Comparison of ENCODE assay signal across 8 cellular contexts in the genomic region with DNA sequence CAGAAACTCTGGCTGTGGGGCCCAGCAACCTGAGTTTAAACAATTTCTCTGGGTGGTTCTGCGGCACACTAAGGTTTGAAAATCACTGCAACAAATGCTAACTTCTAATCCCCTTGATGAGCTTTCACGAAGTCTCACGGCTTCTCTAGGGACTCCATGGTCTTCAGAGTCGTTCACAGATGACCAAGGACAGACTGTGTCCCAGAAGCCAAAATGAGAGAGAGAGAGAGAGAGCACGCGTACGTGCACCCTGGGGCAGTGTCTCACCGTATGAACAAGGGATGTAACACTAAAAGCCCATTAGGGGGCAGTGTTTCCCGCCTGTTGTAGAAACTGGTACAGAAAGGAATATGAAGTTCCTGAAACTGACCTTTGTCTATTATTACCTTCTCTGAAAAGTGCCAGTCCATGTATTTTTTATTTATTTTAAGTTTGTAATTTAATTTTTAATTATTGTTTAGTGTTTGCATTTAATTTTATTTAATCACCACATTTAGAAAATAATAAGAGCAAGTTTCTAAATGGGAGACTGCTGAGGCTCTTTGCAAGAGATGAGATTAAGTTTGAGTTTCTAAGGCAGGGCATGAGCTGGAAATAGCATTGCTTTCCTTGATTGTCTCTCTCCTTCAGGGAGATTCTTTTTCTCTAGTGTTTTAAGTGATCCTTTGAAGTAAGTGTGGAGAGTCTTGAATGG. TPM values are rescaled to one million over a fixed set of nuclear protein-coding genes. Genes with fewer than 3 reads are reported as not detected.
DNase-seq lines count a peak whose midpoint lies in the region; ATAC-seq and FAIRE-seq lines count a peak whose summit lies in the region.

No MANE protein-coding gene starts in this region.

- ATAC-seq in GM18499 (IDR thresholded peaks at IDR 0.05; ENCODE audit: insufficient read depth, unreplicated experiment), result peak; percentile 54
- peak; percentile 68 for ATAC-seq in HG03060 (IDR thresholded peaks at IDR 0.05; ENCODE audit: low read depth, unreplicated experiment)
- ATAC-seq in left lobe of liver, result peak; percentile 70

- DNase-seq in NCI-H345 treated with DMSO at 0.1 percent for 48 hours (lab: John Stamatoyannopoulos, UW; ENCODE audit: unreplicated experiment) (peak; percentile 77), left lobe of liver (ENCODE audit: low spot score) (peak; percentile 65)
- peak; percentile 54 for DNase-seq in activated CD4-positive, CD25-positive, alpha-beta regulatory T cell treated with anti-CD3 and anti-CD28 coated beads, Interleukin-2, amount 50 U/mL, for 72 hours
- peak in 2 of 3 experiments; percentile 33 to 46 for DNase-seq in stimulated activated CD4-positive, alpha-beta T cell treated with anti-CD3 and anti-CD28 coated beads, TNF-alpha, amount 100 ng/mL, for 4 hours (ENCODE audit: low read depth in 3 of 3)

- peak; percentile 78 for FAIRE-seq in A204.1 (lab: Jason Lieb, UNC)

- H3K27ac ChIP-seq in cingulate gyrus (ENCODE audit: low read depth, low read length), result peak overlapping the region; percentile 98

RNA-seq across cellular contexts. Expression of gene APOLD1, which starts 3.4 kb away (rescaled TPM):
- 1.5 TPM for total RNA-seq in left lobe of liver

RNA-seq across cellular contexts. Expression of gene DDX47, which starts 24.3 kb away (rescaled TPM):
- 22.7 TPM for total RNA-seq in left lobe of liver

Comparison
In these comparisons a context has a peak if more than half of its experiments do, and no peak if none do; other contexts are left out.
1. Peak in every context shown above with its lines: DNase-seq, ATAC-seq and H3K27ac ChIP-seq.